In the genomic region with DNA sequence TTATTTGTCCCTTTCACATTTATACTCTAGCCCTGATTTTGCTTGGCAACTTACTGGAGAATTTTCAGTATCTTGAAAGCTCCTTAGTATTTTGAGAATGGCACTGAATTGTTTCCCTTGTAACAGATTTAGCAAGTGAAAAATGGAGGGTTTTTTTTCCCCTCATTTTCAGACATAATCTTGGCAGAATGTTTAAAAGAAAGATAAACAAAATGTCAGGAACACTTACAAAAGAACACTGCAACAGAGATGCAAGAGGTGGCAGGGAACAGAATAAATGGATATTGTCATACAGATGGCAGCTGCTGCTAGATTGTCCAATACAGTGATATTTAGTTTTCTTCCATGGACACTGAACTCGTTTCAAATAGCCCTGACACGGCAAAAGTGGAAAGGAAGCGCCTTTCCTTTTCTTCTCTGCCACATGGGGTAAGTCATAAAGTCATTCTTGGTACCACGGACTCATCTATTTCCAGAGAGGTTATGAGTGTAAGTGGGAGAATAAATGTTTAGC, we compare ENCODE assay signal across 15 cellular contexts.
"Had no signal": no experiment of that assay in that cellular context is flagged by ENCODE, and none has a peak within 500 bp of the region (broad histone marks: within the 10 kb centered on the region; RNA-seq: fewer than 3 reads in every experiment).

No MANE protein-coding gene starts in this region.

- FAIRE-seq: colon had no signal

- H3K9me3 ChIP-seq: body of pancreas, neutrophil had no signal

- H3K4me3 ChIP-seq: body of pancreas had no signal

- H3K27ac ChIP-seq: neutrophil had no signal

- DNase-seq: activated CD4-positive, alpha-beta memory T cell treated with anti-CD3 and anti-CD28 coated beads, Interleukin-2, amount 10 ng/mL, durations not matched to agents 7 days and 5 days; activated CD4-positive, alpha-beta T cell treated with anti-CD3 and anti-CD28 coated beads for 48 hours; activated CD4-positive, CD25-positive, alpha-beta regulatory T cell; activated CD8-positive, alpha-beta memory T cell treated with anti-CD3 and anti-CD28 coated beads, Interleukin-2, amount 10 ng/mL, durations not matched to agents 7 days and 5 days; activated naive CD8-positive, alpha-beta T cell treated with anti-CD3 and anti-CD28 coated beads, Interleukin-2, amount 10 ng/mL, durations not matched to agents 7 days and 5 days; body of pancreas; central memory CD4-positive, alpha-beta T cell; dorsolateral prefrontal cortex; mesendoderm; naive thymus-derived CD8-positive, alpha-beta T cell; posterior cingulate gyrus; retina; stimulated activated naive B cell treated with anti-CD40 and anti-IgM and Interleukin-4, amounts not matched to agents 10 μg/mL and 1 μg/mL and 100 μg/mL, for 72 hours had no signal

- H3K36me3 ChIP-seq: neutrophil had no signal

- H3K27me3 ChIP-seq: body of pancreas, dorsolateral prefrontal cortex, neutrophil had no signal
